Comparison of ENCODE assay signal across 21 cellular contexts in genomic region chr2:112666764-112667122, GRCh38. TPM values are rescaled to one million over a fixed set of nuclear protein-coding genes. Genes with fewer than 3 reads are reported as not detected.
DNase-seq lines count a peak whose midpoint lies in the region; TF ChIP-seq lines count a peak whose summit lies in the region.
"Had no signal": no experiment of that assay in that cellular context is flagged by ENCODE, and none has a peak within 500 bp of the region (broad histone marks: within the 10 kb centered on the region; RNA-seq: fewer than 3 reads in every experiment).

No MANE protein-coding gene starts in this region.

- H3K4me1 Mint-ChIP-seq in activated CD4-positive, alpha-beta T cell treated with anti-CD3 and anti-CD28 coated beads, Interleukin-2, amount 10 ng/mL, durations not matched to agents 24 days and 14 days = peaks cover 2% of the 10 kb centered on the region
- peaks cover 21% of the 10 kb centered on the region for H3K4me1 Mint-ChIP-seq in dendritic cell treated with granulocyte-macrophage colony-stimulating factor and Interleukin-4, amounts not matched to agents 40 ng/mL and 50 ng/mL, for 4 days (ENCODE audit: low read depth)
- H3K4me1 Mint-ChIP-seq in CD14-positive monocyte = peaks cover 20% of the 10 kb centered on the region

- no peak overlapping the region for H3K4me3 ChIP-seq in osteoblast (ENCODE audit: insufficient read depth, low read length)
- H3K4me3 ChIP-seq in H7 (ENCODE audit: insufficient read depth, low read depth, low read length) = no peak overlapping the region
- H3K4me3 ChIP-seq: heart left ventricle, transverse colon had no signal

- no peak overlapping the region for H3K4me3 Mint-ChIP-seq in activated CD4-positive, alpha-beta T cell treated with anti-CD3 and anti-CD28 coated beads, Interleukin-2, amount 10 ng/mL, durations not matched to agents 24 days and 14 days
- H3K4me3 Mint-ChIP-seq in dendritic cell treated with granulocyte-macrophage colony-stimulating factor and Interleukin-4, amounts not matched to agents 40 ng/mL and 50 ng/mL, for 4 days = no peak overlapping the region
- H3K4me3 Mint-ChIP-seq in CD14-positive monocyte = no peak overlapping the region
- H3K4me3 Mint-ChIP-seq: T-helper 2 cell treated with Interferon-gamma antibody and Interleukin-4, amounts not matched to agents 5 μg/mL and 100 μg/mL, for 36 hours had no signal

- H3K79me2 ChIP-seq in osteoblast (ENCODE audit: insufficient read depth, low read length) = no peaks in the 10 kb centered on the region

- no peaks in the 10 kb centered on the region for H3K9me3 Mint-ChIP-seq in activated CD4-positive, alpha-beta T cell treated with anti-CD3 and anti-CD28 coated beads, Interleukin-2, amount 10 ng/mL, durations not matched to agents 24 days and 14 days
- H3K9me3 Mint-ChIP-seq in dendritic cell treated with granulocyte-macrophage colony-stimulating factor and Interleukin-4, amounts not matched to agents 40 ng/mL and 50 ng/mL, for 4 days = no peaks in the 10 kb centered on the region
- no peaks in the 10 kb centered on the region for H3K9me3 Mint-ChIP-seq in CD14-positive monocyte
- H3K9me3 Mint-ChIP-seq: T-helper 2 cell treated with Interferon-gamma antibody and Interleukin-4, amounts not matched to agents 5 μg/mL and 100 μg/mL, for 36 hours had no signal

- H3K27ac ChIP-seq in osteoblast (ENCODE audit: low read depth, low read length) = no peak overlapping the region
- H3K27ac ChIP-seq: heart left ventricle, transverse colon had no signal

- H3K27ac Mint-ChIP-seq in activated CD4-positive, alpha-beta T cell treated with anti-CD3 and anti-CD28 coated beads, Interleukin-2, amount 10 ng/mL, durations not matched to agents 24 days and 14 days = peak overlapping the region; percentile 60
- peak overlapping the region; percentile 78 for H3K27ac Mint-ChIP-seq in dendritic cell treated with granulocyte-macrophage colony-stimulating factor and Interleukin-4, amounts not matched to agents 40 ng/mL and 50 ng/mL, for 4 days
- H3K27ac Mint-ChIP-seq in CD14-positive monocyte = peak overlapping the region in 2 of 7 donors; percentile 30 to 73

- H3K9me3 ChIP-seq in osteoblast (ENCODE audit: low read depth, low read length) = no peaks in the 10 kb centered on the region
- H3K9me3 ChIP-seq: heart left ventricle, transverse colon had no signal

- H4K20me1 ChIP-seq in osteoblast (ENCODE audit: insufficient read depth, low read length) = peaks cover 7% of the 10 kb centered on the region

- TF ChIP-seq CTCF in osteoblast (IDR thresholded peaks at IDR 0.05; ENCODE audit: extremely low read depth, low read depth, low read length) = no peak
- no peak for TF ChIP-seq CTCF in CD14-positive monocyte (IDR thresholded peaks at IDR 0.05)

- H3K27me3 Mint-ChIP-seq in activated CD4-positive, alpha-beta T cell treated with anti-CD3 and anti-CD28 coated beads, Interleukin-2, amount 10 ng/mL, durations not matched to agents 24 days and 14 days = no peaks in the 10 kb centered on the region
- no peaks in the 10 kb centered on the region for H3K27me3 Mint-ChIP-seq in dendritic cell treated with granulocyte-macrophage colony-stimulating factor and Interleukin-4, amounts not matched to agents 40 ng/mL and 50 ng/mL, for 4 days
- H3K27me3 Mint-ChIP-seq in CD14-positive monocyte (ENCODE audit: low read depth in 3 of 3) = no peaks in the 10 kb centered on the region

- H2AFZ ChIP-seq in osteoblast (ENCODE audit: low read length) = no peak overlapping the region

- no peak overlapping the region for H3K4me2 ChIP-seq in osteoblast (ENCODE audit: insufficient read depth, low read length)

- intact Hi-C loops in activated CD4-positive, alpha-beta T cell treated with anti-CD3 and anti-CD28 coated beads, Interleukin-2, amount 10 ng/mL, durations not matched to agents 24 days and 14 days (cut with micrococcal nuclease) = loop anchor here (1.0 kb wide), 1 partner anchor 10 kb away; no protein-coding TSS in a partner anchor
- intact Hi-C loops in dendritic cell treated with granulocyte-macrophage colony-stimulating factor and Interleukin-4, amounts not matched to agents 40 ng/mL and 50 ng/mL, for 4 days (cut with micrococcal nuclease) = no loop called here
- intact Hi-C loops in CD14-positive monocyte (cut with micrococcal nuclease) = no loop called here

- peaks cover 48% of the 10 kb centered on the region for H3K36me3 Mint-ChIP-seq in activated CD4-positive, alpha-beta T cell treated with anti-CD3 and anti-CD28 coated beads, Interleukin-2, amount 10 ng/mL, durations not matched to agents 24 days and 14 days (ENCODE audit: low read depth)
- peaks cover 42% of the 10 kb centered on the region for H3K36me3 Mint-ChIP-seq in dendritic cell treated with granulocyte-macrophage colony-stimulating factor and Interleukin-4, amounts not matched to agents 40 ng/mL and 50 ng/mL, for 4 days (ENCODE audit: low read depth)
- peaks cover 44 to 53% of the 10 kb centered on the region in 2 donors for H3K36me3 Mint-ChIP-seq in CD14-positive monocyte

- H3K27me3 ChIP-seq in osteoblast (ENCODE audit: insufficient read depth, low read length) (no peaks in the 10 kb centered on the region), H7 (ENCODE audit: control insufficient read depth, insufficient read depth, low read length) (no peaks in the 10 kb centered on the region)
- H3K27me3 ChIP-seq: heart left ventricle, transverse colon had no signal

- H3K4me1 ChIP-seq in osteoblast (ENCODE audit: insufficient read depth, low read length) = no peaks in the 10 kb centered on the region

- peaks cover 38% of the 10 kb centered on the region for H3K36me3 ChIP-seq in osteoblast (ENCODE audit: insufficient read depth, low read length)
- peaks cover 7% of the 10 kb centered on the region for H3K36me3 ChIP-seq in H7 (replicated peaks; ENCODE audit: control insufficient read depth, insufficient read depth, low read length)

- DNase-seq in activated CD4-positive, alpha-beta T cell treated with anti-CD3 and anti-CD28 coated beads, Interleukin-2, amount 10 ng/mL, durations not matched to agents 24 days and 14 days = no peak
- DNase-seq in activated CD4-positive, alpha-beta T cell treated with anti-CD3 and anti-CD28 coated beads for 1 hour = no peak
- DNase-seq in NCI-H69 (lab: John Stamatoyannopoulos, UW) (peak; percentile 8), osteoblast (ENCODE audit: insufficient read length, low spot score, missing footprints) (peak; percentile 65), CD14-positive monocyte (ENCODE audit: low spot score) (no peak), H7 (no peak), NAMALWA (ENCODE audit: low spot score) (no peak)
- DNase-seq: activated CD4-positive, alpha-beta T cell treated with anti-CD3 and anti-CD28 coated beads for 48 hours; aorta; heart left ventricle; KBM-7; kidney glomerular epithelial cell; NCI-H187 treated with DMSO at 0.1 percent for 48 hours; stimulated activated CD4-positive, alpha-beta T cell treated with anti-CD3 and anti-CD28 coated beads, Interleukin-4, amount 100 ng/mL, for 24 hours; transverse colon had no signal

RNA-seq across cellular contexts. Expression of gene SLC20A1, which starts 21.0 kb away (rescaled TPM):
- 180 and 182 TPM in 2 replicates for total RNA-seq in activated CD4-positive, alpha-beta T cell treated with anti-CD3 and anti-CD28 coated beads, Interleukin-2, amount 10 ng/mL, durations not matched to agents 24 days and 14 days
- 96.3 and 131 TPM in 2 replicates for total RNA-seq in osteoblast
- polyA plus RNA-seq in CD14-positive monocyte = 10 to 100 TPM; 16.1 to 36.3 TPM
- total RNA-seq in H7 (2014; rRNA removed; shearing (Covaris generic)) = 33.6 and 34.3 TPM in 2 replicates

RNA-seq across cellular contexts. Expression of gene NT5DC4, which starts 54.1 kb away (rescaled TPM):
- total RNA-seq in activated CD4-positive, alpha-beta T cell treated with anti-CD3 and anti-CD28 coated beads, Interleukin-2, amount 10 ng/mL, durations not matched to agents 24 days and 14 days = 0.24 TPM in 1 of 2 replicates, not detected in the other
- not detected in 2 replicates for total RNA-seq in osteoblast
- polyA plus RNA-seq in CD14-positive monocyte = not detected
- total RNA-seq in H7 (2014; rRNA removed; shearing (Covaris generic)) = not detected in 2 replicates
- total RNA-seq: epithelial cell of proximal tubule, H4, osteocyte, Right ventricle myocardium inferior, transverse colon had no signal
- polyA plus RNA-seq: aorta, heart left ventricle had no signal

Comparison
In these comparisons a context has a peak if more than half of its experiments do, and no peak if none do; other contexts are left out.
1. DNase-seq: peak in NCI-H69 (single experiment) and osteoblast (single experiment); none in activated CD4-positive, alpha-beta T cell treated with anti-CD3 and anti-CD28 coated beads, Interleukin-2, amount 10 ng/mL, durations not matched to agents 24 days and 14 days (single experiment), activated CD4-positive, alpha-beta T cell treated with anti-CD3 and anti-CD28 coated beads for 1 hour (single experiment), CD14-positive monocyte (single experiment), H7 (single experiment) and NAMALWA (single experiment).